Comparison of ENCODE assay signal across 8 cellular contexts in genomic region chr17:27601069-27601974, GRCh38. TPM values are rescaled to one million over a fixed set of nuclear protein-coding genes. Genes with fewer than 3 reads are reported as not detected.
DNase-seq lines count a peak whose midpoint lies in the region; ATAC-seq, FAIRE-seq and TF ChIP-seq lines count a peak whose summit lies in the region.

No MANE protein-coding gene starts in this region.

- H3K4me2 ChIP-seq in H1 (ENCODE audit: insufficient read depth in 1 of 2, low read depth in 2 of 2, low read length in 2 of 2) = no peak overlapping the region

- H3K4me1 ChIP-seq in HEK293 (ENCODE audit: control insufficient read depth, insufficient read depth, low read length) (no peaks in the 10 kb centered on the region), H1 (replicated peaks in 1 of 4; ENCODE audit: control insufficient read depth in 3 of 4, insufficient read depth in 4 of 4, low read length in 3 of 4) (no peaks in the 10 kb centered on the region; a peak in 1 of 7 replicates)

- peaks cover 0 to 3% of the 10 kb centered on the region in 2 experiments for H4K20me1 ChIP-seq in H1 (replicated peaks in 1 of 2; ENCODE audit: control insufficient read depth in 1 of 2, insufficient read depth in 2 of 2, low read length in 2 of 2)

- no peak for ATAC-seq in GM18520 (IDR thresholded peaks at IDR 0.05; ENCODE audit: unreplicated experiment)

- H3K4ac ChIP-seq in H1 (replicated peaks; ENCODE audit: insufficient read length, low read depth, low read length) = no peak overlapping the region

- H3K79me1 ChIP-seq in H1 (ENCODE audit: low read depth, low read length) = no peaks in the 10 kb centered on the region

- H3K14ac ChIP-seq in H1 (ENCODE audit: insufficient read length) = no peak overlapping the region

- CTCF ChIA-PET in BJ (lab: Yijun Ruan, JAX) (interaction anchor here (0.6 to 25.2 kb wide), 34 partner anchors 9 to 366 kb away, joined by 3 to 415 read pairs (median 8); partner anchors contain the start of genes KSR1 and LGALS9), HEK293 (lab: Yijun Ruan, JAX) (interaction anchor here (0.6 to 20.8 kb wide), 77 partner anchors 8 to 614 kb away, joined by 3 to 267 read pairs (median 6); partner anchors contain the start of gene KSR1), H1 (lab: Charles Lee; ENCODE audit: partially characterized antibody) (interaction anchor here (0.6 to 13.1 kb wide), 52 partner anchors 8 to 365 kb away, joined by 3 to 305 read pairs (median 6); partner anchors contain the start of gene KSR1)

- peak in 1 of 2 experiments; percentile 33; a peak in 1 of 3 replicates for TF ChIP-seq EP300 in H1 (IDR thresholded peaks at IDR 0.05; ENCODE audit: borderline replicate concordance in 1 of 2, low read depth in 2 of 2, low read length in 2 of 2)

- no peak overlapping the region for H3K56ac ChIP-seq in H1 (replicated peaks; ENCODE audit: insufficient read length, low read depth, low read length)

- H4K8ac ChIP-seq in H1 (ENCODE audit: extremely low read depth, insufficient read depth, low read length) = no peak overlapping the region

- H4K91ac ChIP-seq in H1 (replicated peaks; ENCODE audit: insufficient read length, low read length) = no peak overlapping the region

- WGBS in H1 (ENCODE audit: extremely low coverage in 1 of 2, insufficient coverage in 1 of 2, insufficient read length in 1 of 2, insufficient replicate concordance in 2 of 2, low coverage in 1 of 2, low lambda C conversion rate in 2 of 2, missing lambda C conversion rate in 1 of 2), 2 experiments = 82% methylated on average over 11 of the region's 11 CpGs; no CpG with 5 or more reads in 1 of the 2 experiments

- H3K18ac ChIP-seq in H1 (ENCODE audit: extremely low read depth, low read length) = no peak overlapping the region

- no peak overlapping the region for H2AK5ac ChIP-seq in H1 (ENCODE audit: low read depth, low read length)

- H3K23me2 ChIP-seq in H1 (ENCODE audit: low read depth, low read length) = no peaks in the 10 kb centered on the region

- peak; percentile 91 for TF ChIP-seq CTCF in BJ (IDR thresholded peaks at IDR 0.05; ENCODE audit: insufficient read depth, low read depth, low read length)
- TF ChIP-seq CTCF in HEK293 (tag by site-specific recombination; IDR thresholded peaks at IDR 0.05) = peak; percentile 62
- TF ChIP-seq CTCF in H1 (IDR thresholded peaks at IDR 0.05; ENCODE audit: control extremely low read depth in 1 of 3, insufficient read depth in 1 of 3, low read depth in 1 of 3, low read length in 3 of 3) = peak; percentile 54 to 87 (median 87)

- no peaks in the 10 kb centered on the region for H3K79me2 ChIP-seq in H1 (ENCODE audit: control insufficient read depth in 1 of 2, insufficient read depth in 2 of 2, low read length in 2 of 2)

- H3K36me3 ChIP-seq in BJ (ENCODE audit: control insufficient read depth, insufficient read depth, low read length) (peaks cover 14% of the 10 kb centered on the region), HEK293 (ENCODE audit: control insufficient read depth in 2 of 2, insufficient read depth in 1 of 2, low read length in 2 of 2) (peaks cover 0 to 54% of the 10 kb centered on the region in 2 experiments; a peak in 1 of 3 replicates), H1 (ENCODE audit: control insufficient read depth in 2 of 4, insufficient read depth in 4 of 4, low read length in 3 of 4) (peaks cover 0 to 4% (median 1%) of the 10 kb centered on the region in 4 experiments; a peak in 3 of 8 replicates)

- no peak overlapping the region for H3K23ac ChIP-seq in H1 (ENCODE audit: insufficient read length)

- H2BK20ac ChIP-seq in H1 (ENCODE audit: low read length) = no peak overlapping the region

- no peak overlapping the region for H2BK15ac ChIP-seq in H1 (ENCODE audit: low read length)

- H3K27ac ChIP-seq in HEK293 (ENCODE audit: extremely low read depth, low read depth, low read length) (no peak overlapping the region), H1 (ENCODE audit: low read depth, low read length) (no peak overlapping the region)

- peak; percentile 90 to 93 for TF ChIP-seq RAD21 in H1 (IDR thresholded peaks at IDR 0.05 in 1 of 2, conservative IDR thresholded peaks at IDR 0.05 in 1 of 2; ENCODE audit: low read depth in 2 of 2, low read length in 2 of 2)

- no peak overlapping the region for H3K9ac ChIP-seq in H1 (replicated peaks in 1 of 4; ENCODE audit: extremely low read depth in 1 of 4, low read depth in 3 of 4, low read length in 3 of 4)

- H3K4me3 ChIP-seq in BJ (ENCODE audit: low read depth, low read length) (no peak overlapping the region), HEK293 (ENCODE audit: low read depth, low read length) (no peak overlapping the region), H1 (ENCODE audit: extremely low read depth in 1 of 4, insufficient read depth in 2 of 4, low read depth in 3 of 4, low read length in 4 of 4) (no peak overlapping the region)

- FAIRE-seq in H1 (lab: Jason Lieb, UNC) = peak; percentile 87

- H2AFZ ChIP-seq in H1 (ENCODE audit: low read length) = no peak overlapping the region

- H3K9me3 ChIP-seq in HEK293 (ENCODE audit: control insufficient read depth, insufficient read depth, low read depth, low read length) = no peaks in the 10 kb centered on the region
- no peaks in the 10 kb centered on the region for H3K9me3 ChIP-seq in H1 (ENCODE audit: insufficient read depth in 2 of 2, low read depth in 1 of 2, low read length in 1 of 2)

- POLR2A ChIA-PET in BJ (lab: Charles Lee) (no interaction called here), HEK293 (lab: Yijun Ruan, JAX) (no interaction called here), H1 (lab: Charles Lee; ENCODE audit: partially characterized antibody) (no interaction called here)

- no peak overlapping the region for H2BK5ac ChIP-seq in H1 (ENCODE audit: low read depth, low read length)

- H2BK12ac ChIP-seq in H1 (ENCODE audit: low read depth, low read length) = no peak overlapping the region

- H3K27me3 ChIP-seq in BJ (ENCODE audit: control insufficient read depth, insufficient read depth, low read length) = no peaks in the 10 kb centered on the region
- no peaks in the 10 kb centered on the region for H3K27me3 ChIP-seq in H1 (replicated peaks in 1 of 4; ENCODE audit: control insufficient read depth in 3 of 4, extremely low read depth in 1 of 4, insufficient read depth in 3 of 4, low read length in 3 of 4)

- DNase-seq in BJ (ENCODE audit: low read depth) = peak; percentile 16
- DNase-seq in NOMO-1 (lab: John Stamatoyannopoulos, UW; ENCODE audit: unreplicated experiment in 2 of 2) = peak; percentile 37 to 75
- DNase-seq in activated CD8-positive, alpha-beta memory T cell treated with anti-CD3 and anti-CD28 coated beads for 24 hours = peak; percentile 94
- peak; percentile 68 to 95 for DNase-seq in H1 (ENCODE audit: low read depth in 1 of 2, low spot score in 2 of 2)
- DNase-seq in lung microvascular endothelial cell (ENCODE audit: low read depth in 2 of 2) = peak; percentile 79 to 80
- DNase-seq in stimulated activated CD8-positive, alpha-beta memory T cell treated with anti-CD3 and anti-CD28 coated beads, Interleukin-15, amount 100 ng/mL, for 24 hours (ENCODE audit: low read depth) = peak; percentile 83

- no peak overlapping the region for H2BK120ac ChIP-seq in H1 (replicated peaks; ENCODE audit: low read depth, low read length)

- TF ChIP-seq POLR2A in H1 (IDR thresholded peaks at IDR 0.05; ENCODE audit: control extremely low read depth in 1 of 2, low read depth in 2 of 2, low read length in 2 of 2) = no peak

- no peak overlapping the region for H4K5ac ChIP-seq in H1 (ENCODE audit: insufficient read length, low read depth, low read length)

TF ChIP-seq in HEK293, 187 proteins besides CTCF, POLR2A, EP300 and RAD21 (continues in another document):
- TF ChIP-seq ZNF645 (tag by site-specific recombination; IDR thresholded peaks at IDR 0.05) (no peak), ZNF140 (tag by site-specific recombination; IDR thresholded peaks at IDR 0.05) (peak; percentile 100)

TF ChIP-seq in H1, 55 proteins besides CTCF, POLR2A, EP300 and RAD21:
- TF ChIP-seq, protein P1, sequence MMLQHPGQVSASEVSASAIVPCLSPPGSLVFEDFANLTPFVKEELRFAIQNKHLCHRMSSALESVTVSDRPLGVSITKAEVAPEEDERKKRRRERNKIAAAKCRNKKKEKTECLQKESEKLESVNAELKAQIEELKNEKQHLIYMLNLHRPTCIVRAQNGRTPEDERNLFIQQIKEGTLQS (IDR thresholded peaks at IDR 0.05; ENCODE audit: insufficient read depth, low read depth, low read length) = no peak
- TF ChIP-seq CEBPB (IDR thresholded peaks at IDR 0.05; ENCODE audit: low read depth, low read length) = peak; percentile 1; the same call in 1 of the 2 replicates
- peak; percentile 29; the same call in 1 of the 2 replicates for TF ChIP-seq JUND (IDR thresholded peaks at IDR 0.05; ENCODE audit: low read length)

RNA-seq across cellular contexts. Expression of gene LGALS9, which starts 29.7 kb away (rescaled TPM):
- 0.94 and 2.4 TPM in 2 replicates for polyA plus RNA-seq in BJ (2011; rRNA removed)
- 0.90 and 3.2 TPM in 2 replicates for polyA minus RNA-seq in BJ (2011; rRNA and poly(A)+ RNA removed)
- 0.77 and 1.7 TPM in 2 replicates for total RNA-seq in H1 (2021; fragmentation: NEBNext Ultra II Directional; extraction: Animal tissue kit (Norgen Biotek cat#: 25700))
- 0.95 and 2.8 TPM in 2 replicates for polyA plus RNA-seq in H1 (2011; rRNA removed)
- 1.8 TPM for polyA plus RNA-seq in H1 (2011; cell fraction: cytosol; rRNA removed)
- polyA plus RNA-seq in H1 (2011; cell fraction: nucleus; rRNA removed) = 12.2 TPM
- 2.4 to 3.2 TPM (median 2.6 TPM) in 4 replicates for polyA plus RNA-seq in H1 (2012, experiment 1 of 2)
- 0.59 TPM for polyA plus RNA-seq in H1 (2012, experiment 2 of 2)
- polyA plus RNA-seq in H1 (2013, experiment 1 of 2) = 0.67 TPM
- 0.61 TPM for polyA plus RNA-seq in H1 (2013, experiment 2 of 2)
- polyA minus RNA-seq in H1 (2011; rRNA and poly(A)+ RNA removed) = 2.1 and 2.8 TPM in 2 replicates
- polyA minus RNA-seq in H1 (2011; cell fraction: cytosol; rRNA and poly(A)+ RNA removed) = 0.73 TPM
- 8.4 TPM for polyA minus RNA-seq in H1 (2011; cell fraction: nucleus; rRNA and poly(A)+ RNA removed)
- 24.8 and 25.7 TPM in 2 replicates for total RNA-seq in lung microvascular endothelial cell

Comparison
In these comparisons a context has a peak if more than half of its experiments do, and no peak if none do; other contexts are left out.
1. DNase-seq: peak in every context shown above with its lines; median percentile 94 in activated CD8-positive, alpha-beta memory T cell treated with anti-CD3 and anti-CD28 coated beads for 24 hours; 83 in stimulated activated CD8-positive, alpha-beta memory T cell treated with anti-CD3 and anti-CD28 coated beads, Interleukin-15, amount 100 ng/mL, for 24 hours; 82 in H1; 80 in lung microvascular endothelial cell; 56 in NOMO-1; 16 in BJ.